Comparison of ENCODE assay signal across 10 cellular contexts in the genomic region with DNA sequence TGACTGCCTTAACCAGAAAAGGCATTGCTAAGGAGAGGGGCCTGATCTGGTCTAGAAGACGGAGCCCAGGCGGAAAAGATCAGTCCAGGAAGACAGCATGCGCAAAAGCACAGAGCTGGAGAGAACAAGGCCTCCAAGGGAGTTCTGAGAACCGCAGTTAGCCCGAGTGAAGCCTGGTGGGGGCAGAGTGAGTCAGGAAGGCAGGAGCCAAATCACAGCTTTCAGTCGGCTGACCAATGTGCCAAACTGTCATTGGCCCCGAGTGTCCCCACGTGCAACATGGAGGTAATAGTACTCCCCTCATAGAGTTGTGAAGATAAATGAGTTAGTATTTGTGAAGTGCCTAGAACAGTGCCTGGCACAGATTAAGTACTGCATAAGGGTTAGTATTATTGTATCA. TPM values are rescaled to one million over a fixed set of nuclear protein-coding genes. Genes with fewer than 3 reads are reported as not detected.
A peak's percentile ranks its signal among the peaks of the same experiment; 100 is the strongest.
DNase-seq lines count a peak whose midpoint lies in the region; ATAC-seq and TF ChIP-seq lines count a peak whose summit lies in the region.
"Had no signal": no experiment of that assay in that cellular context is flagged by ENCODE, and none has a peak within 500 bp of the region (broad histone marks: within the 10 kb centered on the region; RNA-seq: fewer than 3 reads in every experiment).

No MANE protein-coding gene starts in this region.

- H3K9ac ChIP-seq in adipocyte (ENCODE audit: low read length) = peak overlapping the region; percentile 78

- H3K4me1 ChIP-seq in adipocyte (ENCODE audit: control insufficient read depth, insufficient read depth, low read length) (peaks cover 31% of the 10 kb centered on the region), lower lobe of right lung (peaks cover 37% of the 10 kb centered on the region)

- DNase-seq in EH (ENCODE audit: low read depth) (peak; percentile 35), adipocyte (ENCODE audit: low read depth) (no peak), sciatic nerve (ENCODE audit: low spot score) (no peak), LoVo (ENCODE audit: low spot score) (no peak), DMS153 (lab: John Stamatoyannopoulos, UW) (no peak), lower lobe of right lung (no peak)
- DNase-seq: activated naive CD4-positive, alpha-beta T cell treated with anti-CD3 and anti-CD28 coated beads, Interleukin-2, amount 50 U/mL, for 16 hours; foreskin melanocyte had no signal

- H3K27ac ChIP-seq in lower lobe of right lung = no peak overlapping the region

- H3K36me3 ChIP-seq in adipocyte (ENCODE audit: control insufficient read depth, insufficient read depth, low read length, severe bottlenecking) = no peaks in the 10 kb centered on the region
- no peaks in the 10 kb centered on the region for H3K36me3 ChIP-seq in lower lobe of right lung

- H3K4me3 ChIP-seq in adipocyte (ENCODE audit: low read length) = no peak overlapping the region
- peak overlapping the region; percentile 78; the same call in 1 of the 2 replicates for H3K4me3 ChIP-seq in iPS-18c (ENCODE audit: insufficient read depth, low read depth, low read length)
- no peak overlapping the region for H3K4me3 ChIP-seq in lower lobe of right lung

- H3K27me3 ChIP-seq in adipocyte (replicated peaks; ENCODE audit: control insufficient read depth, insufficient read depth, low read length) (no peaks in the 10 kb centered on the region), lower lobe of right lung (ENCODE audit: low read depth) (no peaks in the 10 kb centered on the region)

- H3K9me3 ChIP-seq in adipocyte (ENCODE audit: control insufficient read depth, low read length) = no peaks in the 10 kb centered on the region
- H3K9me3 ChIP-seq in iPS-18c (ENCODE audit: control insufficient read depth, insufficient read depth, low read length) = no peaks in the 10 kb centered on the region
- no peaks in the 10 kb centered on the region for H3K9me3 ChIP-seq in lower lobe of right lung

- no peak for TF ChIP-seq CTCF in lower lobe of right lung (IDR thresholded peaks at IDR 0.05)

- intact Hi-C loops in sciatic nerve (cut with DNase I) (no loop called here), lower lobe of right lung (cut with DNase I) (no loop called here)

- ATAC-seq in sciatic nerve (peak; percentile 19), lower lobe of right lung (no peak), HG03571 (IDR thresholded peaks at IDR 0.05; ENCODE audit: unreplicated experiment) (no peak)

RNA-seq across cellular contexts. Expression of a gene that starts 1.2 kb away (rescaled TPM):
- 2.9 TPM for total RNA-seq in sciatic nerve
- 4.3 TPM for total RNA-seq in lower lobe of right lung
